ENCODE assay signal across 6 cellular contexts in the genomic region with DNA sequence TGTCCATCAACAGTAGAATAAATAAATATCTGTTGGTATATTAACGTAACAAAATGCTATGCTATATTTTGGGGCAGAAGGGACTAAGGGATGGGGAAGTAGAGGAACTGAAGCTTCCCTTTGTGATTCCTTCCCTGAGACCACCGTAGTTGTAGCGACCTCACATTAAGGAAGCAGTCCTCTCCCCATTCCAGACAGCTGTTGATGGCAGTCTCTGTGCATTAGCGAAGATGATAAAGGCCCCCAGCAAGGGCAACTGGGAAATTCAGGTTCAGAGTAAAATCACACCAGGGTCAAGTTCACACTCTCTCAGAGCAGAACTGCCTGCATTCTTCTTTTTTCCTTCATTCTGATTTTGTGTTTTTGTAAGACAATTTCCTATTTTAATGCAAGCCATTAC.
"Had no signal": no experiment of that assay in that cellular context is flagged by ENCODE, and none has a peak within 500 bp of the region (broad histone marks: within the 10 kb centered on the region; RNA-seq: fewer than 3 reads in every experiment).

No MANE protein-coding gene starts in this region.

- ATAC-seq: GM23338, HCT116, K562 had no signal

- H3K27ac Mint-ChIP-seq: GM23338, HFFc6 had no signal

- H3K9me3 Mint-ChIP-seq: GM23338 had no signal

- H3K4me3 Mint-ChIP-seq: GM23338, HFFc6 had no signal

- DNase-seq: H7, HFFc6, IMR-90 had no signal
